Comparison of ENCODE assay signal across 10 cellular contexts in the genomic region with DNA sequence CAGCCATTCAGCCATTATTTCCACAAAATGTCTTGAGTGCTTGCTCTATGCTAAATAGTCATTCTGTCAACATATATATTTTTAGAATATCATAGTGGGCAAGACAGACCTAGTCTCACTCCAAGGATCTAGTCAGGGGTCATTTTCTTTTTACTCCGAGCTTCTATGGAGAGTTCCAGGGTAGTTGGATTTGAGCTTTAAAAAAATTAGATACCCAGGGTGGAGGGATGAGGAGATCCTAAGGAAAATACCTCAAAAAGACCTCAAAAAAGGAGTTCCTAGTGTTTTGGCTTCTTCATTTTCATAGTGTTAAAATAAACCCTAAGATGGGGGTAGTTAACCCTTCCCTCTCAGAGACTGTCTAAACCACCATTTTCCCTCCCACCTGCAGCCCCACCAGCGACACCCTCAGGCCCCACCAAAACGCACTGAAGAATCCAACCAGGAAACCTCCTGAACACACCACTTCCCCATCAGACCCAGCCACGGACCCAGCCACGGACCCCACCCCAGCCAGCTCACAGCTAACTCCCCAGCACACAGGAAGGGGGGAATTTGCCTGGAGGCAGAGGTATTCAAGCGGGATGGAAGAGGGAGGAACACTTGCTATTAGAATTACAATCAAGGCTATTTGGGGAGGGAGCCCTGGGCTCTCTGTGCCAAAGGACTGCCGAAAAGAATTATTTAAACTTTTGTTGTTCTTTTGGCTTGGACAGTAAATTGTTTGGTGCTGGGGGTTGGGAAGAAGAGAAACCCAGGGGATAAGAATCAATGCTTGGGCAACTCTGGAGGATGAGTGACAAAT. TPM values are rescaled to one million over a fixed set of nuclear protein-coding genes. Genes with fewer than 3 reads are reported as not detected.
A peak's percentile ranks its signal among the peaks of the same experiment; 100 is the strongest.
DNase-seq lines count a peak whose midpoint lies in the region; FAIRE-seq and TF ChIP-seq lines count a peak whose summit lies in the region.
"Had no signal": no experiment of that assay in that cellular context is flagged by ENCODE, and none has a peak within 500 bp of the region (broad histone marks: within the 10 kb centered on the region; RNA-seq: fewer than 3 reads in every experiment).

No MANE protein-coding gene starts in this region.

- no CpG with 5 or more reads among the region's 7 CpGs for WGBS in mesendoderm (ENCODE audit: extremely low coverage, insufficient coverage, low lambda C conversion rate)

- H3K4ac ChIP-seq in mesendoderm (ENCODE audit: low read depth, low read length) = peak overlapping the region; percentile 64

- peak overlapping the region; percentile 88 for H3K4me3 Mint-ChIP-seq in astrocyte (ENCODE audit: unreplicated experiment)

- H3K79me2 ChIP-seq in astrocyte (ENCODE audit: insufficient read depth, low read length) (peaks cover 5% of the 10 kb centered on the region), mesendoderm (ENCODE audit: control insufficient read depth, insufficient read depth, low read length) (peaks cover 54% of the 10 kb centered on the region)

- DNase-seq in COLO668 (lab: John Stamatoyannopoulos, UW; ENCODE audit: unreplicated experiment) (peak; percentile 12), astrocyte (ENCODE audit: low read depth) (no peak), mesendoderm (no peak), activated gamma-delta T cell treated with Interleukin-2 at 50 U/mL for 16 hours (no peak), GM13977 (ENCODE audit: low spot score) (no peak), HEK293T (ENCODE audit: extremely low spot score) (no peak)
- no peak for DNase-seq in activated CD4-positive, alpha-beta T cell treated with anti-CD3 and anti-CD28 coated beads, Interleukin-2, amount 50 U/mL, for 48 hours
- DNase-seq: aorta, NCI-H2171 treated with DMSO at 0.1 percent for 48 hours had no signal

- peaks cover 25% of the 10 kb centered on the region for H3K79me1 ChIP-seq in mesendoderm (ENCODE audit: low read length)

- no peaks in the 10 kb centered on the region for H3K36me3 ChIP-seq in HUES48 (ENCODE audit: control insufficient read depth, insufficient read depth, low read length)
- no peaks in the 10 kb centered on the region for H3K36me3 ChIP-seq in astrocyte (ENCODE audit: insufficient read depth, low read length)
- H3K36me3 ChIP-seq in mesendoderm (ENCODE audit: control insufficient read depth, insufficient read depth, low read length) = peaks cover 2% of the 10 kb centered on the region

- CTCF ChIA-PET in HEK293T (lab: Yijun Ruan, JAX) = no interaction called here

- no peak for TF ChIP-seq CTCF in astrocyte (IDR thresholded peaks at IDR 0.05; ENCODE audit: insufficient read depth, low read depth, low read length)
- no peak for TF ChIP-seq CTCF in GM13977 (IDR thresholded peaks at IDR 0.05; ENCODE audit: extremely low read depth, insufficient read depth, missing control alignments)

- H3K4me1 ChIP-seq in HUES48 (ENCODE audit: control insufficient read depth, insufficient read depth, low read length) (peaks cover 54% of the 10 kb centered on the region), astrocyte (ENCODE audit: insufficient read depth, low read length) (peaks cover 26% of the 10 kb centered on the region), mesendoderm (ENCODE audit: control insufficient read depth, low read depth, low read length) (peaks cover 20% of the 10 kb centered on the region)

- FAIRE-seq in astrocyte (lab: Jason Lieb, UNC) = no peak

- no peak overlapping the region for H4K5ac ChIP-seq in mesendoderm (ENCODE audit: low read length)

- H3K18ac ChIP-seq in mesendoderm (ENCODE audit: low read length) = no peak overlapping the region

- H3K9me3 ChIP-seq in HUES48 (ENCODE audit: control insufficient read depth, insufficient read depth, low read length) = no peaks in the 10 kb centered on the region
- no peaks in the 10 kb centered on the region for H3K9me3 ChIP-seq in astrocyte (ENCODE audit: insufficient read depth, low read depth, low read length)

- H2BK120ac ChIP-seq in mesendoderm (ENCODE audit: low read depth, low read length) = no peak overlapping the region

- POLR2A ChIA-PET in HEK293T (lab: Yijun Ruan, JAX) = interaction anchor here (1.3 kb wide), 1 partner anchor 546 kb away, joined by 3 read pairs; the partner anchor contains the start of gene RPL27

- H3K4me3 ChIP-seq in HUES48 (ENCODE audit: low read depth, low read length) = peak overlapping the region; percentile 81
- H3K4me3 ChIP-seq in astrocyte (ENCODE audit: insufficient read depth, low read depth, low read length) = peak overlapping the region; percentile 31
- peak overlapping the region; percentile 78 for H3K4me3 ChIP-seq in mesendoderm (ENCODE audit: low read length)

- H2BK15ac ChIP-seq in mesendoderm (replicated peaks; ENCODE audit: low read depth) = no peak overlapping the region

- peaks cover 1% of the 10 kb centered on the region for H3K36me3 Mint-ChIP-seq in astrocyte (ENCODE audit: low read depth, unreplicated experiment)

- no peak overlapping the region for H2AFZ ChIP-seq in astrocyte (ENCODE audit: low read depth, low read length)

- H3K4me1 Mint-ChIP-seq in astrocyte (ENCODE audit: low read depth, unreplicated experiment) = peaks cover 24% of the 10 kb centered on the region

- no peaks in the 10 kb centered on the region for H4K20me1 ChIP-seq in astrocyte (ENCODE audit: insufficient read depth, low read length)

- peaks cover 28% of the 10 kb centered on the region for H3K27me3 Mint-ChIP-seq in astrocyte (ENCODE audit: low read depth, unreplicated experiment)

- H3K23ac ChIP-seq in mesendoderm (ENCODE audit: low read length) = no peak overlapping the region

- H4K8ac ChIP-seq in mesendoderm (ENCODE audit: low read depth, low read length) = no peak overlapping the region

- H3K27me3 ChIP-seq in HUES48 (ENCODE audit: control insufficient read depth, insufficient read depth, low read length) (peaks cover 18% of the 10 kb centered on the region), astrocyte (ENCODE audit: insufficient read depth, low read length) (no peaks in the 10 kb centered on the region), mesendoderm (ENCODE audit: insufficient read depth, low read length, poor library complexity) (no peaks in the 10 kb centered on the region)

- H3K27ac Mint-ChIP-seq in astrocyte (ENCODE audit: unreplicated experiment) = peak overlapping the region; percentile 87

- peak overlapping the region; percentile 90 for H3K4me2 ChIP-seq in astrocyte (ENCODE audit: low read length)
- H3K4me2 ChIP-seq in mesendoderm (ENCODE audit: low read length) = peak overlapping the region; percentile 73

- in situ Hi-C loops in GM13977 (cut with MboI; ENCODE audit: low pct_unique_long_range_greater_than_20kb, low sequenced_read_pairs, unreplicated experiment) = no loop called here

- H3K9ac ChIP-seq in HUES48 (ENCODE audit: low read depth, low read length) = peak overlapping the region; percentile 69; the same call in 1 of the 2 replicates
- peak overlapping the region; percentile 90 for H3K9ac ChIP-seq in astrocyte (ENCODE audit: low read length)
- peak overlapping the region; percentile 98 for H3K9ac ChIP-seq in mesendoderm (ENCODE audit: low read length)

- no peak overlapping the region for H2BK5ac ChIP-seq in mesendoderm (ENCODE audit: low read length)

- no peaks in the 10 kb centered on the region for H3K9me3 Mint-ChIP-seq in astrocyte (ENCODE audit: unreplicated experiment)

- H2AK5ac ChIP-seq in mesendoderm (ENCODE audit: low read length) = no peak overlapping the region

- H3K27ac ChIP-seq in HUES48 (ENCODE audit: low read depth, low read length) (peak overlapping the region; percentile 96), astrocyte (ENCODE audit: low read depth, low read length) (peak overlapping the region; percentile 14), mesendoderm (ENCODE audit: low read depth, low read length) (peak overlapping the region; percentile 93)

- peak overlapping the region; percentile 97 for H3K56ac ChIP-seq in mesendoderm (ENCODE audit: low read length)

TF ChIP-seq in HEK293T, 16 proteins besides CTCF, POLR2A, EP300 and RAD21:
- TF ChIP-seq FOXA1 (IDR thresholded peaks at IDR 0.05) (no peak), FOXM1 (IDR thresholded peaks at IDR 0.05; ENCODE audit: borderline replicate concordance) (no peak), HDGF (IDR thresholded peaks at IDR 0.05; ENCODE audit: borderline replicate concordance) (no peak), TARDBP (IDR thresholded peaks at IDR 0.05) (no peak)
- TF ChIP-seq, protein P1, sequence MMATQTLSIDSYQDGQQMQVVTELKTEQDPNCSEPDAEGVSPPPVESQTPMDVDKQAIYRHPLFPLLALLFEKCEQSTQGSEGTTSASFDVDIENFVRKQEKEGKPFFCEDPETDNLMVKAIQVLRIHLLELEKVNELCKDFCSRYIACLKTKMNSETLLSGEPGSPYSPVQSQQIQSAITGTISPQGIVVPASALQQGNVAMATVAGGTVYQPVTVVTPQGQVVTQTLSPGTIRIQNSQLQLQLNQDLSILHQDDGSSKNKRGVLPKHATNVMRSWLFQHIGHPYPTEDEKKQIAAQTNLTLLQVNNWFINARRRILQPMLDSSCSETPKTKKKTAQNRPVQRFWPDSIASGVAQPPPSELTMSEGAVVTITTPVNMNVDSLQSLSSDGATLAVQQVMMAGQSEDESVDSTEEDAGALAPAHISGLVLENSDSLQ (IDR thresholded peaks at IDR 0.05) = no peak

RNA-seq across cellular contexts. Expression of gene ETV4, which starts 2.2 kb away (rescaled TPM):
- total RNA-seq in astrocyte = 10.6 and 11.4 TPM in 2 replicates
- polyA plus RNA-seq in mesendoderm (2013, experiment 1 of 2) = 116 TPM
- 119 TPM for polyA plus RNA-seq in mesendoderm (2013, experiment 2 of 2)

Comparison
In these comparisons a context has a peak if more than half of its experiments do, and no peak if none do; other contexts are left out.
1. H3K27ac ChIP-seq: peak in every context shown above with its lines; median percentile 96 in HUES48; 93 in mesendoderm; 14 in astrocyte.
2. H3K4me3 ChIP-seq: peak in every context shown above with its lines; median percentile 81 in HUES48; 78 in mesendoderm; 31 in astrocyte.